ENCODE assay signal across 19 cellular contexts in the genomic region with DNA sequence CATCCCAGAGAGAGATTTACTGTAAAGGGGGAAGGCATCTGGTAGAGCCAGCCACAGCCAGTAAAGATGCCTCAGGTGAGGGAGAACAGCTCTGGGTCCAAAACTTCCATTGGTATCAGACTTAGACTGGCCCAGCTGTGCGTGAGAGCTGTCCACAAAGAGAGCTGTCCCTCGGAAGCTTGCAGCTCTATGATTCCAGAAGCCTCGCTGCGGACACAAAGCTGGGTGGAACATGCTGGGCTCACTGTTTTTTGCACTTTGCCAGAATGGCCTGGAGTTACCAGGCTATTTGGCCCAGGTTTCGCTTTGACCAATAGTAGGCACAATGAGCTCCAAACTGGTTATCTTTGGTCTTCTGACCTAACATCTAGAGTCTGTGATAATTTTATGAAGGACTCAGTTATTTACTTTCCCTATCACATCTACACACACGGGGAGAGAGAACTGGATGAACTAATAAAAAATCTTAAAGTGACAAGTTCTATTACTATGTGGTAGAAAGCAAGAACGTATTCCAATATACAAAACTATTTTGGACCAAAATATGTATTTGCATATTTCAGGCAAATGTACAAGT.
A peak's percentile ranks its signal among the peaks of the same experiment; 100 is the strongest.
DNase-seq lines count a peak whose midpoint lies in the region; ATAC-seq and TF ChIP-seq lines count a peak whose summit lies in the region.
"Had no signal": no experiment of that assay in that cellular context is flagged by ENCODE, and none has a peak within 500 bp of the region (broad histone marks: within the 10 kb centered on the region; RNA-seq: fewer than 3 reads in every experiment).

No MANE protein-coding gene starts in this region.

- peaks cover 13% of the 10 kb centered on the region; the same call in 1 of the 2 replicates for H3K4me1 ChIP-seq in PC-9 (replicated peaks; ENCODE audit: insufficient read depth)
- H3K4me1 ChIP-seq: BE2C, SJSA1 had no signal

- H3K36me3 ChIP-seq in PC-9 (ENCODE audit: low read depth) = no peaks in the 10 kb centered on the region
- H3K36me3 ChIP-seq: BE2C, SJSA1 had no signal

- H3K9me3 ChIP-seq in PC-9 (ENCODE audit: insufficient read depth, low read depth) = no peaks in the 10 kb centered on the region
- H3K9me3 ChIP-seq: BE2C, SJSA1 had no signal

- H3F3A ChIP-seq in PC-9 (ENCODE audit: insufficient read depth, low read depth) = no peaks in the 10 kb centered on the region

- H3K4me3 ChIP-seq in PC-9 = no peak overlapping the region
- H3K4me3 ChIP-seq: SJSA1 had no signal

- ATAC-seq in HG03460 (IDR thresholded peaks at IDR 0.05; ENCODE audit: unreplicated experiment) = no peak
- ATAC-seq: CD8-positive, alpha-beta T cell had no signal

- H3K27ac ChIP-seq in angular gyrus (ENCODE audit: low read depth, low read length) = peak overlapping the region; percentile 5
- no peak overlapping the region for H3K27ac ChIP-seq in PC-9
- H3K27ac ChIP-seq: SJSA1 had no signal

- POLR2A ChIA-PET in PC-9 (lab: Charles Lee; ENCODE audit: unreplicated experiment) = no interaction called here

- H3K79me2 ChIP-seq in PC-9 (ENCODE audit: low read depth) = no peaks in the 10 kb centered on the region

- no peaks in the 10 kb centered on the region for H4K20me1 ChIP-seq in PC-9 (ENCODE audit: insufficient read depth)

- H3K27me3 ChIP-seq in PC-9 (ENCODE audit: insufficient read depth, low read depth) = no peaks in the 10 kb centered on the region
- H3K27me3 ChIP-seq: BE2C, SJSA1 had no signal

- no TSS peak for BruUV-seq in PC-9 (replicated peaks; lab: Mats Ljungman, UMichigan)

- CTCF ChIA-PET in PC-9 (lab: Charles Lee) = no interaction called here

- H3K4me2 ChIP-seq in PC-9 = no peak overlapping the region

- DNase-seq in globus pallidus (ENCODE audit: low spot score) (peak; percentile 75), pons (ENCODE audit: low spot score) (peak; percentile 79), PC-9 (no peak), foreskin melanocyte (no peak), posterior vena cava (ENCODE audit: low spot score) (no peak)
- DNase-seq: BE2C; CD8-positive, alpha-beta T cell; DMS79 treated with DMSO at 0.1 percent for 48 hours; H7; IMR-90; Karpas-422; NCI-H1105 treated with DMSO at 0.1 percent for 48 hours; NCI-H1930; NCI-H2171 treated with DMSO at 0.1 percent for 48 hours; NCI-H446 treated with DMSO at 0.1 percent for 48 hours; NCI-H748 treated with DMSO at 0.1 percent for 48 hours had no signal

- no peak for TF ChIP-seq CTCF in PC-9 (conservative IDR thresholded peaks at IDR 0.05)

- H2AFZ ChIP-seq in PC-9 = no peak overlapping the region

- H3K9me2 ChIP-seq in PC-9 (ENCODE audit: insufficient read depth) = no peaks in the 10 kb centered on the region

- intact Hi-C loops in PC-9 (cut with micrococcal nuclease; ENCODE audit: unreplicated experiment) = no loop called here
- intact Hi-C loops in posterior vena cava (cut with DNase I) = no loop called here

Comparison
In these comparisons a context has a peak if more than half of its experiments do, and no peak if none do; other contexts are left out.
1. DNase-seq: peak in globus pallidus (single experiment) and pons (single experiment); none in PC-9 (0 of 2), foreskin melanocyte (single experiment) and posterior vena cava (single experiment).